17 cellular contexts compared by ENCODE assay signal in the genomic region with DNA sequence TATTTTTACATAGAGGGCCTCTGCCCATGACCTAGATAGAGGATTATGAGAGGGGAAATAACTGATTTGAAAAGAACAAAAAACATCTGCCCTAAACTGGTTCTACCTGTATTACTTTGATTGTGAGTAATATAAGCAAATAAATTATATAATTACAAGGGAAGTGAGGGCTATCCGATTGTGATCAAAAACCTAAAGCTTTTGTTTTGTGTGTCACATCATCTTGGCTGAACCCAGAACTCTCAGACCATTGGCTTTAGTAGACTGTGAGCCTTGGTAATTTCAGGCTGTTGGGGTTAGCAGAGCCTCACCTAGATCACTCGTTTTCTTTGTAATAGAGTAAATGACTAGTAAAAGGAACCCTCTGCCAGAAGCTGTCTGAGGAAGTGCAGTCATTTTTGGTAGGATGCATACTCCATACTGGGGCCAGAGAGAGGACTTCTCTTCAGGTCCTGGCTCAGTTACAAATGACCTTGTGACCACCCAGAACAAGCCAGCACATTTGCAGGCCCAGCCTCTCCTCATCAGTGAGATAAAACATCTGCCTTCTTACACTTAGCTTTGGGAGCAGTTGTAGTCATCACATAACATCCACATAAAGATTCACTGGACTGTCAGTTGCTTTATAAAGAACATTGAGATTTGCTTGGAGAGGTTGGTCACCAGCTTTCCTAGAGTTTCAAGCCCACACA. TPM values are rescaled to one million over a fixed set of nuclear protein-coding genes. Genes with fewer than 3 reads are reported as not detected.
DNase-seq lines count a peak whose midpoint lies in the region; ATAC-seq and TF ChIP-seq lines count a peak whose summit lies in the region.
"Had no signal": no experiment of that assay in that cellular context is flagged by ENCODE, and none has a peak within 500 bp of the region (broad histone marks: within the 10 kb centered on the region; RNA-seq: fewer than 3 reads in every experiment).

No MANE protein-coding gene starts in this region.

- no peak overlapping the region for H2BK12ac ChIP-seq in neuronal stem cell (ENCODE audit: low read length)

- no peaks in the 10 kb centered on the region for H3K27me3 ChIP-seq in neuronal stem cell (ENCODE audit: control insufficient read depth in 3 of 3, insufficient read depth in 3 of 3, low read depth in 1 of 3, low read length in 3 of 3)

- H3K9ac ChIP-seq in neuronal stem cell (ENCODE audit: low read depth, low read length, poor library complexity) = no peak overlapping the region

- H4K8ac ChIP-seq in neuronal stem cell (ENCODE audit: low read depth, low read length) = no peak overlapping the region

- H3K4me1 ChIP-seq in neuronal stem cell (ENCODE audit: control insufficient read depth in 2 of 2, insufficient read depth in 1 of 2, low read depth in 1 of 2, low read length in 2 of 2) = no peaks in the 10 kb centered on the region
- H3K4me1 ChIP-seq: HAP-1 had no signal

- no peaks in the 10 kb centered on the region for H3K9me3 Mint-ChIP-seq in stimulated activated naive CD8-positive, alpha-beta T cell treated with anti-CD3 and anti-CD28 coated beads, Interleukin-15, Interleukin-2, amounts not matched to agents 100 ng/mL and 50 ng/mL, for 24 hours
- peaks cover 0 to 6% of the 10 kb centered on the region in 2 donors for H3K9me3 Mint-ChIP-seq in stimulated activated naive CD8-positive, alpha-beta T cell treated with anti-CD3 and anti-CD28 coated beads, Interleukin-15, amount 100 ng/mL, for 72 hours
- H3K9me3 Mint-ChIP-seq in activated naive CD4-positive, alpha-beta T cell treated with anti-CD3 and anti-CD28 coated beads, Interleukin-2, amount 50 U/mL, for 72 hours = peaks cover 5 to 6% of the 10 kb centered on the region in 2 donors
- H3K9me3 Mint-ChIP-seq: effector memory CD8-positive, alpha-beta T cell; natural killer cell had no signal

- no CpG with 5 or more reads among the region's 2 CpGs for WGBS in neuronal stem cell (ENCODE audit: extremely low coverage in 2 of 2, insufficient read length in 2 of 2, insufficient replicate concordance in 1 of 2), 2 donors
- WGBS in lower leg skin, 2 donors = 30 to 31% methylated on average over 2 of the region's 2 CpGs

- no peak overlapping the region for H3K18ac ChIP-seq in neuronal stem cell (ENCODE audit: low read length)

- no peak overlapping the region for H3K4me3 Mint-ChIP-seq in stimulated activated naive CD8-positive, alpha-beta T cell treated with anti-CD3 and anti-CD28 coated beads, Interleukin-15, Interleukin-2, amounts not matched to agents 100 ng/mL and 50 ng/mL, for 24 hours
- H3K4me3 Mint-ChIP-seq in stimulated activated naive CD8-positive, alpha-beta T cell treated with anti-CD3 and anti-CD28 coated beads, Interleukin-15, amount 100 ng/mL, for 72 hours = peak overlapping the region in 1 of 2 donors; percentile 1
- H3K4me3 Mint-ChIP-seq: effector memory CD8-positive, alpha-beta T cell; natural killer cell had no signal

- H3K27ac Mint-ChIP-seq in stimulated activated naive CD8-positive, alpha-beta T cell treated with anti-CD3 and anti-CD28 coated beads, Interleukin-15, Interleukin-2, amounts not matched to agents 100 ng/mL and 50 ng/mL, for 24 hours = peak overlapping the region; percentile 23
- peak overlapping the region in 1 of 2 donors; percentile 86 for H3K27ac Mint-ChIP-seq in stimulated activated naive CD8-positive, alpha-beta T cell treated with anti-CD3 and anti-CD28 coated beads, Interleukin-15, amount 100 ng/mL, for 72 hours
- peak overlapping the region in 1 of 2 donors; percentile 63 for H3K27ac Mint-ChIP-seq in activated naive CD4-positive, alpha-beta T cell treated with anti-CD3 and anti-CD28 coated beads, Interleukin-2, amount 50 U/mL, for 72 hours

- peaks cover 70% of the 10 kb centered on the region for H3K36me3 Mint-ChIP-seq in stimulated activated naive CD8-positive, alpha-beta T cell treated with anti-CD3 and anti-CD28 coated beads, Interleukin-15, Interleukin-2, amounts not matched to agents 100 ng/mL and 50 ng/mL, for 24 hours (ENCODE audit: low read depth)
- H3K36me3 Mint-ChIP-seq in activated naive CD4-positive, alpha-beta T cell treated with anti-CD3 and anti-CD28 coated beads, Interleukin-2, amount 50 U/mL, for 72 hours = peaks cover 8 to 62% of the 10 kb centered on the region in 2 donors
- H3K36me3 Mint-ChIP-seq: natural killer cell had no signal

- no peak overlapping the region for H2AFZ ChIP-seq in neuronal stem cell (ENCODE audit: low read length)

- H2BK5ac ChIP-seq in neuronal stem cell (ENCODE audit: low read length) = no peak overlapping the region

- H3K36me3 ChIP-seq in neuronal stem cell (replicated peaks in 1 of 2; ENCODE audit: control insufficient read depth in 2 of 2, insufficient read depth in 2 of 2, low read length in 2 of 2) = peaks cover 15 to 91% of the 10 kb centered on the region in 2 donors

- no peak overlapping the region for H2AK5ac ChIP-seq in neuronal stem cell (ENCODE audit: low read depth, low read length)

- TF ChIP-seq POLR2A in lower leg skin (IDR thresholded peaks at IDR 0.05) = no peak

- no peaks in the 10 kb centered on the region for H3K27me3 Mint-ChIP-seq in stimulated activated naive CD8-positive, alpha-beta T cell treated with anti-CD3 and anti-CD28 coated beads, Interleukin-15, Interleukin-2, amounts not matched to agents 100 ng/mL and 50 ng/mL, for 24 hours
- no peaks in the 10 kb centered on the region for H3K27me3 Mint-ChIP-seq in stimulated activated naive CD8-positive, alpha-beta T cell treated with anti-CD3 and anti-CD28 coated beads, Interleukin-15, amount 100 ng/mL, for 72 hours
- H3K27me3 Mint-ChIP-seq: effector memory CD8-positive, alpha-beta T cell had no signal

- no peak overlapping the region for H3K4me3 ChIP-seq in fibroblast of pulmonary artery (replicated peaks; ENCODE audit: low read depth, low read length)
- H3K4me3 ChIP-seq in neuronal stem cell (ENCODE audit: low read length in 2 of 2) = no peak overlapping the region
- H3K4me3 ChIP-seq in lower leg skin (ENCODE audit: low read depth, poor library complexity, severe bottlenecking) = no peak overlapping the region
- H3K4me3 ChIP-seq: HAP-1, smooth muscle cell had no signal

- H3K4me2 ChIP-seq in neuronal stem cell (ENCODE audit: insufficient read depth, low read length, poor library complexity, severe bottlenecking) = no peak overlapping the region
- H3K4me2 ChIP-seq: smooth muscle cell had no signal

- H2BK120ac ChIP-seq in neuronal stem cell (ENCODE audit: low read depth, low read length) = no peak overlapping the region

- TF ChIP-seq CTCF in fibroblast of pulmonary artery (IDR thresholded peaks at IDR 0.05; ENCODE audit: low read length, missing control alignments) = no peak
- TF ChIP-seq CTCF in lower leg skin (IDR thresholded peaks at IDR 0.05) = no peak

- no peak overlapping the region for H2BK15ac ChIP-seq in neuronal stem cell (ENCODE audit: low read length)

- H3K9me3 ChIP-seq in neuronal stem cell (replicated peaks in 1 of 2; ENCODE audit: control insufficient read depth in 2 of 2, insufficient read depth in 1 of 2, low read depth in 1 of 2, low read length in 2 of 2) = no peaks in the 10 kb centered on the region
- H3K9me3 ChIP-seq: HAP-1 had no signal

- peaks cover 71% of the 10 kb centered on the region for H3K4me1 Mint-ChIP-seq in stimulated activated naive CD8-positive, alpha-beta T cell treated with anti-CD3 and anti-CD28 coated beads, Interleukin-15, Interleukin-2, amounts not matched to agents 100 ng/mL and 50 ng/mL, for 24 hours (ENCODE audit: low read depth)
- peaks cover 75% of the 10 kb centered on the region for H3K4me1 Mint-ChIP-seq in stimulated activated naive CD8-positive, alpha-beta T cell treated with anti-CD3 and anti-CD28 coated beads, Interleukin-15, amount 100 ng/mL, for 72 hours

- H3K23ac ChIP-seq in neuronal stem cell (ENCODE audit: low read depth, low read length, poor library complexity) = no peak overlapping the region

- ATAC-seq in stimulated activated naive CD8-positive, alpha-beta T cell treated with anti-CD3 and anti-CD28 coated beads, Interleukin-15, amount 100 ng/mL, for 72 hours = no peak
- no peak for ATAC-seq in activated naive CD4-positive, alpha-beta T cell treated with anti-CD3 and anti-CD28 coated beads, Interleukin-2, amount 50 U/mL, for 72 hours
- ATAC-seq: effector memory CD8-positive, alpha-beta T cell; natural killer cell had no signal

- no peak overlapping the region for H3K27ac ChIP-seq in neuronal stem cell (replicated peaks; ENCODE audit: low read length)

- no peak for DNase-seq in stimulated activated naive CD8-positive, alpha-beta T cell treated with anti-CD3 and anti-CD28 coated beads, Interleukin-15, amount 100 ng/mL, for 72 hours
- DNase-seq in fibroblast of pulmonary artery (ENCODE audit: low read depth) (peak; percentile 63), mucosa of gallbladder (ENCODE audit: low spot score) (peak; percentile 47), neuronal stem cell (ENCODE audit: low spot score) (no peak), COR-L47 (lab: John Stamatoyannopoulos, UW) (no peak), lower leg skin (ENCODE audit: low spot score in 2 of 2) (no peak)
- no peak for DNase-seq in activated naive CD4-positive, alpha-beta T cell treated with anti-CD3 and anti-CD28 coated beads, Interleukin-2, amount 50 U/mL, for 72 hours (ENCODE audit: low spot score in 2 of 2)
- DNase-seq: amniotic stem cell; DMS79; effector memory CD8-positive, alpha-beta T cell; natural killer cell; NCI-H1105; NCI-H446; T1000 had no signal

- intact Hi-C loops in lower leg skin (cut with DNase I; ENCODE audit: low total_unique reads) = no loop called here

- H3K79me1 ChIP-seq in neuronal stem cell (ENCODE audit: low read depth, low read length) = peaks cover 7% of the 10 kb centered on the region

- no peak overlapping the region for H3K14ac ChIP-seq in neuronal stem cell (ENCODE audit: low read length)

- no peak overlapping the region for H4K91ac ChIP-seq in neuronal stem cell (ENCODE audit: low read depth, low read length, poor library complexity)

- no peak overlapping the region for H3K4ac ChIP-seq in neuronal stem cell (ENCODE audit: low read length)

RNA-seq across cellular contexts. Expression of a gene that starts 13.5 kb away (rescaled TPM):
- 21.0 TPM for total RNA-seq in mucosa of gallbladder
- 25.6 TPM for polyA plus RNA-seq in neuronal stem cell (2013, experiment 1 of 2)
- polyA plus RNA-seq in neuronal stem cell (2013, experiment 2 of 2) = 26.5 TPM
- total RNA-seq in activated naive CD4-positive, alpha-beta T cell treated with anti-CD3 and anti-CD28 coated beads, Interleukin-2, amount 50 U/mL, for 72 hours = 10 to 100 TPM; 23.5 to 23.8 TPM
- 10 to 100 TPM; 16.2 to 28.8 (median 21.5) TPM for total RNA-seq in lower leg skin

Comparison
In these comparisons a context has a peak if more than half of its experiments do, and no peak if none do; other contexts are left out.
1. DNase-seq: peak in fibroblast of pulmonary artery (single experiment) and mucosa of gallbladder (single experiment); none in stimulated activated naive CD8-positive, alpha-beta T cell treated with anti-CD3 and anti-CD28 coated beads, Interleukin-15, amount 100 ng/mL, for 72 hours (0 of 2), neuronal stem cell (single experiment), COR-L47 (single experiment), activated naive CD4-positive, alpha-beta T cell treated with anti-CD3 and anti-CD28 coated beads, Interleukin-2, amount 50 U/mL, for 72 hours (0 of 2) and lower leg skin (0 of 2).